Comparison of ENCODE assay signal across 8 cellular contexts in genomic region chr6:28124350-28124970, GRCh38. TPM values are rescaled to one million over a fixed set of nuclear protein-coding genes. Genes with fewer than 3 reads are reported as not detected.
DNase-seq lines count a peak whose midpoint lies in the region; ATAC-seq and TF ChIP-seq lines count a peak whose summit lies in the region.

TSS of gene ZSCAN16 (plus strand) at chr6:28124609. CDS start at chr6:28125444, 835 bp downstream.

- DNase-seq in AG08395 (ENCODE audit: low spot score) (peak; percentile 89), NCI-H226 (peak; percentile 78), kidney epithelial cell (ENCODE audit: low read depth) (peak; percentile 69)
- peak; percentile 56 for DNase-seq in activated CD4-positive, alpha-beta T cell treated with anti-CD3 and anti-CD28 coated beads for 1 hour
- DNase-seq in stimulated activated CD4-positive, alpha-beta T cell treated with anti-CD3 and anti-CD28 coated beads, Interleukin-15, amount 100 ng/mL, for 1 hour (ENCODE audit: low read depth in 1 of 2, low spot score in 1 of 2) = peak; percentile 50 to 67

- H3K27ac ChIP-seq in cingulate gyrus (ENCODE audit: low read depth, low read length) = peak within 1 kb of the TSS; percentile 56

- no peaks in the 10 kb centered on the region for H3K27me3 ChIP-seq in kidney epithelial cell (ENCODE audit: control insufficient read depth, insufficient read depth, low read length)

- no peaks in the 10 kb centered on the region for H3K36me3 ChIP-seq in kidney epithelial cell (ENCODE audit: control insufficient read depth, insufficient read depth, low read length)

- ATAC-seq in GM19023 (IDR thresholded peaks at IDR 0.05; ENCODE audit: unreplicated experiment) (peak; percentile 97), HG03159 (IDR thresholded peaks at IDR 0.05; ENCODE audit: unreplicated experiment) (peak; percentile 96)

- peak within 1 kb of the TSS; percentile 57 for H3K4me3 ChIP-seq in kidney epithelial cell (ENCODE audit: low read depth, low read length)

- TF ChIP-seq CTCF in kidney epithelial cell (IDR thresholded peaks at IDR 0.05; ENCODE audit: insufficient read depth, low read length, poor library complexity, severe bottlenecking) = no peak

RNA-seq across cellular contexts. Expression of gene ZSCAN16, which starts in this region (rescaled TPM):
- 6.4 and 10.5 TPM in 2 replicates for total RNA-seq in kidney epithelial cell

Comparison
In these comparisons a context has a peak if more than half of its experiments do, and no peak if none do; other contexts are left out.
1. Peak in every context shown above with its lines: DNase-seq, ATAC-seq, H3K4me3 ChIP-seq and H3K27ac ChIP-seq.